ENCODE assay signal across 13 cellular contexts in genomic region chr17:47653442-47653841, GRCh38. TPM values are rescaled to one million over a fixed set of nuclear protein-coding genes. Genes with fewer than 3 reads are reported as not detected.
DNase-seq lines count a peak whose midpoint lies in the region; ATAC-seq and TF ChIP-seq lines count a peak whose summit lies in the region.
"Had no signal": no experiment of that assay in that cellular context is flagged by ENCODE, and none has a peak within 500 bp of the region (broad histone marks: within the 10 kb centered on the region; RNA-seq: fewer than 3 reads in every experiment).

No MANE protein-coding gene starts in this region.

- no peak overlapping the region for H2AFZ ChIP-seq in KMS-11 (ENCODE audit: low read depth)

- peaks cover 71% of the 10 kb centered on the region for H3K4me1 Mint-ChIP-seq in activated CD4-positive, alpha-beta T cell treated with anti-CD3 and anti-CD28 coated beads, Interleukin-2, amount 10 ng/mL, durations not matched to agents 7 days and 5 days
- peaks cover 83% of the 10 kb centered on the region for H3K4me1 Mint-ChIP-seq in activated naive CD8-positive, alpha-beta T cell treated with anti-CD3 and anti-CD28 coated beads, Interleukin-2, amount 50 U/mL, for 24 hours
- H3K4me1 Mint-ChIP-seq in progenitor cell of endocrine pancreas (ENCODE audit: low read depth): peaks cover 43% of the 10 kb centered on the region

- peaks cover 26% of the 10 kb centered on the region; the same call in 1 of the 2 replicates for H3K36me3 ChIP-seq in KMS-11 (ENCODE audit: insufficient read depth)

- H3K36me3 Mint-ChIP-seq in activated CD4-positive, alpha-beta T cell treated with anti-CD3 and anti-CD28 coated beads, Interleukin-2, amount 10 ng/mL, durations not matched to agents 7 days and 5 days (ENCODE audit: low read depth): peaks cover 76% of the 10 kb centered on the region
- peaks cover 72% of the 10 kb centered on the region for H3K36me3 Mint-ChIP-seq in activated naive CD8-positive, alpha-beta T cell treated with anti-CD3 and anti-CD28 coated beads, Interleukin-2, amount 50 U/mL, for 24 hours (ENCODE audit: low read depth)
- H3K36me3 Mint-ChIP-seq in progenitor cell of endocrine pancreas (ENCODE audit: insufficient read depth): peaks cover 36% of the 10 kb centered on the region

- no peak overlapping the region for H3K27ac ChIP-seq in KMS-11
- H3K27ac ChIP-seq: transverse colon had no signal

- H3K4me2 ChIP-seq in KMS-11: peak overlapping the region; percentile 74

- H3K4me3 ChIP-seq in KMS-11 (IDR thresholded peaks at IDR 0.05; ENCODE audit: insufficient read depth, low read depth, low read length): no peak overlapping the region
- H3K4me3 ChIP-seq: lung, transverse colon had no signal

- no peak for TF ChIP-seq CTCF in KMS-11 (conservative IDR thresholded peaks at IDR 0.05; ENCODE audit: low read depth, low read length)
- TF ChIP-seq CTCF in progenitor cell of endocrine pancreas (IDR thresholded peaks at IDR 0.05; ENCODE audit: unreplicated experiment): no peak

- CTCF ChIA-PET in activated CD4-positive, alpha-beta T cell treated with anti-CD3 and anti-CD28 coated beads, Interleukin-2, amount 10 ng/mL, durations not matched to agents 7 days and 5 days (lab: Charles Lee): interaction anchor here (0.7 to 4.4 kb wide), 2 partner anchors 11 to 198 kb away, joined by 3 to 24 read pairs; partner anchors contain the start of gene SP6

- DNase-seq in activated CD4-positive, alpha-beta T cell treated with anti-CD3 and anti-CD28 coated beads, Interleukin-2, amount 10 ng/mL, durations not matched to agents 7 days and 5 days: no peak
- DNase-seq in activated CD4-positive, alpha-beta T cell treated with anti-CD3 and anti-CD28 coated beads for 1 hour: no peak
- DNase-seq in activated naive CD8-positive, alpha-beta T cell treated with anti-CD3 and anti-CD28 coated beads, Interleukin-2, amount 50 U/mL, for 24 hours: no peak
- DNase-seq in progenitor cell of endocrine pancreas (ENCODE audit: low spot score, unreplicated experiment) (no peak), DMS53 treated with DMSO at 0.1 percent for 48 hours (lab: John Stamatoyannopoulos, UW; ENCODE audit: unreplicated experiment) (no peak), NCI-H2081 (lab: John Stamatoyannopoulos, UW) (no peak)
- DNase-seq: amygdala; stimulated activated CD4-positive, alpha-beta T cell treated with anti-CD3 and anti-CD28 coated beads, Interleukin-15, amount 100 ng/mL, for 24 hours; transverse colon had no signal

- H3K9ac ChIP-seq in KMS-11: no peak overlapping the region

- H3K79me2 ChIP-seq in KMS-11 (ENCODE audit: insufficient read depth, low read depth): peaks cover 79% of the 10 kb centered on the region

- H3K27me3 ChIP-seq in KMS-11 (ENCODE audit: insufficient read depth, low read depth): no peaks in the 10 kb centered on the region
- H3K27me3 ChIP-seq: transverse colon had no signal

- peaks cover 18% of the 10 kb centered on the region for H4K20me1 ChIP-seq in KMS-11 (ENCODE audit: insufficient read depth)

- peak overlapping the region; percentile 34 for H3K27ac Mint-ChIP-seq in activated CD4-positive, alpha-beta T cell treated with anti-CD3 and anti-CD28 coated beads, Interleukin-2, amount 10 ng/mL, durations not matched to agents 7 days and 5 days
- peak overlapping the region; percentile 89 for H3K27ac Mint-ChIP-seq in activated naive CD8-positive, alpha-beta T cell treated with anti-CD3 and anti-CD28 coated beads, Interleukin-2, amount 50 U/mL, for 24 hours
- peak overlapping the region; percentile 56 for H3K27ac Mint-ChIP-seq in progenitor cell of endocrine pancreas
- H3K27ac Mint-ChIP-seq: dendritic cell treated with granulocyte-macrophage colony-stimulating factor and Interleukin-4, amounts not matched to agents 40 ng/mL and 50 ng/mL, for 4 days had no signal

- no peak for ATAC-seq in activated naive CD8-positive, alpha-beta T cell treated with anti-CD3 and anti-CD28 coated beads, Interleukin-2, amount 50 U/mL, for 24 hours
- ATAC-seq in HG03095 (IDR thresholded peaks at IDR 0.05; ENCODE audit: unreplicated experiment): no peak

- H3K9me3 Mint-ChIP-seq in activated CD4-positive, alpha-beta T cell treated with anti-CD3 and anti-CD28 coated beads, Interleukin-2, amount 10 ng/mL, durations not matched to agents 7 days and 5 days: no peaks in the 10 kb centered on the region
- no peaks in the 10 kb centered on the region for H3K9me3 Mint-ChIP-seq in activated naive CD8-positive, alpha-beta T cell treated with anti-CD3 and anti-CD28 coated beads, Interleukin-2, amount 50 U/mL, for 24 hours
- no peaks in the 10 kb centered on the region for H3K9me3 Mint-ChIP-seq in progenitor cell of endocrine pancreas (ENCODE audit: low read depth)
- H3K9me3 Mint-ChIP-seq: dendritic cell treated with granulocyte-macrophage colony-stimulating factor and Interleukin-4, amounts not matched to agents 40 ng/mL and 50 ng/mL, for 4 days had no signal

- H3K4me3 Mint-ChIP-seq in activated CD4-positive, alpha-beta T cell treated with anti-CD3 and anti-CD28 coated beads, Interleukin-2, amount 10 ng/mL, durations not matched to agents 7 days and 5 days: peak overlapping the region; percentile 12
- peak overlapping the region; percentile 98 for H3K4me3 Mint-ChIP-seq in activated naive CD8-positive, alpha-beta T cell treated with anti-CD3 and anti-CD28 coated beads, Interleukin-2, amount 50 U/mL, for 24 hours
- H3K4me3 Mint-ChIP-seq in progenitor cell of endocrine pancreas (ENCODE audit: low read depth): peak overlapping the region; percentile 47
- H3K4me3 Mint-ChIP-seq: dendritic cell treated with granulocyte-macrophage colony-stimulating factor and Interleukin-4, amounts not matched to agents 40 ng/mL and 50 ng/mL, for 4 days had no signal

- peaks cover 74% of the 10 kb centered on the region for H3K4me1 ChIP-seq in KMS-11 (ENCODE audit: low read depth, poor library complexity, severe bottlenecking)

- POLR2A ChIA-PET in activated CD4-positive, alpha-beta T cell treated with anti-CD3 and anti-CD28 coated beads, Interleukin-2, amount 10 ng/mL, durations not matched to agents 7 days and 5 days (lab: Charles Lee): no interaction called here

- H3K27me3 Mint-ChIP-seq in activated CD4-positive, alpha-beta T cell treated with anti-CD3 and anti-CD28 coated beads, Interleukin-2, amount 10 ng/mL, durations not matched to agents 7 days and 5 days: no peaks in the 10 kb centered on the region
- H3K27me3 Mint-ChIP-seq in activated naive CD8-positive, alpha-beta T cell treated with anti-CD3 and anti-CD28 coated beads, Interleukin-2, amount 50 U/mL, for 24 hours: peaks cover 4% of the 10 kb centered on the region
- H3K27me3 Mint-ChIP-seq in progenitor cell of endocrine pancreas: no peaks in the 10 kb centered on the region
- H3K27me3 Mint-ChIP-seq: dendritic cell treated with granulocyte-macrophage colony-stimulating factor and Interleukin-4, amounts not matched to agents 40 ng/mL and 50 ng/mL, for 4 days had no signal

RNA-seq across cellular contexts. Expression of gene KPNB1, which starts 3.7 kb away (rescaled TPM):
- 100 to 1,000 TPM; 409 to 427 TPM for total RNA-seq in activated CD4-positive, alpha-beta T cell treated with anti-CD3 and anti-CD28 coated beads, Interleukin-2, amount 10 ng/mL, durations not matched to agents 7 days and 5 days
- total RNA-seq in progenitor cell of endocrine pancreas: 379 and 386 TPM in 2 replicates

RNA-seq across cellular contexts. Expression of gene TBKBP1, which starts 40.5 kb away (rescaled TPM):
- 1 to 10 TPM; 2.5 to 3.0 TPM for total RNA-seq in activated CD4-positive, alpha-beta T cell treated with anti-CD3 and anti-CD28 coated beads, Interleukin-2, amount 10 ng/mL, durations not matched to agents 7 days and 5 days
- total RNA-seq in progenitor cell of endocrine pancreas: 21.7 and 23.2 TPM in 2 replicates

Comparison
In these comparisons a context has a peak if more than half of its experiments do, and no peak if none do; other contexts are left out.
1. H3K27ac Mint-ChIP-seq: peak in every context shown above with its lines; median percentile 89 in activated naive CD8-positive, alpha-beta T cell treated with anti-CD3 and anti-CD28 coated beads, Interleukin-2, amount 50 U/mL, for 24 hours; 56 in progenitor cell of endocrine pancreas; 34 in activated CD4-positive, alpha-beta T cell treated with anti-CD3 and anti-CD28 coated beads, Interleukin-2, amount 10 ng/mL, durations not matched to agents 7 days and 5 days.
2. H3K4me3 Mint-ChIP-seq: peak in every context shown above with its lines; median percentile 98 in activated naive CD8-positive, alpha-beta T cell treated with anti-CD3 and anti-CD28 coated beads, Interleukin-2, amount 50 U/mL, for 24 hours; 47 in progenitor cell of endocrine pancreas; 12 in activated CD4-positive, alpha-beta T cell treated with anti-CD3 and anti-CD28 coated beads, Interleukin-2, amount 10 ng/mL, durations not matched to agents 7 days and 5 days.